Comparison of ENCODE assay signal across 8 cellular contexts in genomic region chr7:155644971-155645509, GRCh38. TPM values are rescaled to one million over a fixed set of nuclear protein-coding genes. Genes with fewer than 3 reads are reported as not detected.
A peak's percentile ranks its signal among the peaks of the same experiment; 100 is the strongest.
DNase-seq lines count a peak whose midpoint lies in the region; ATAC-seq, FAIRE-seq and TF ChIP-seq lines count a peak whose summit lies in the region.

No MANE protein-coding gene starts in this region.

- peaks cover 55% of the 10 kb centered on the region for H3K4me1 Mint-ChIP-seq in activated naive CD4-positive, alpha-beta T cell treated with anti-CD3 and anti-CD28 coated beads, Interleukin-2, amount 10 ng/mL, durations not matched to agents 7 days and 5 days

- H3K9me2 ChIP-seq in OCI-LY1 (ENCODE audit: low read depth, low read length), result no peaks in the 10 kb centered on the region

- peak overlapping the region; percentile 95 for H3K4me2 ChIP-seq in OCI-LY1 (ENCODE audit: low read length)

- H3K36me3 ChIP-seq in OCI-LY1 (ENCODE audit: insufficient read depth, low read length) (peaks cover 71% of the 10 kb centered on the region), pancreas (no peaks in the 10 kb centered on the region), vagina (peaks cover 0 to 4% of the 10 kb centered on the region in 2 donors)

- H3K79me2 ChIP-seq in OCI-LY1 (ENCODE audit: insufficient read depth, low read length), result peaks cover 57% of the 10 kb centered on the region

- peak overlapping the region; percentile 94 for H3K9ac ChIP-seq in OCI-LY1 (ENCODE audit: low read length)

- TF ChIP-seq CTCF in OCI-LY1 (IDR thresholded peaks at IDR 0.05; ENCODE audit: low read length) (peak; percentile 30; the same call in 1 of the 2 replicates), pancreas (IDR thresholded peaks at IDR 0.05) (no peak), vagina (IDR thresholded peaks at IDR 0.05) (no peak)

- H3K4me1 ChIP-seq in OCI-LY1 (ENCODE audit: insufficient read depth, low read length, severe bottlenecking) (peaks cover 25% of the 10 kb centered on the region), pancreas (peaks cover 0 to 19% (median 15%) of the 10 kb centered on the region in 3 donors), vagina (peaks cover 34% of the 10 kb centered on the region)

- DNase-seq in AG08396 (ENCODE audit: low spot score), result peak; percentile 54
- DNase-seq in activated naive CD4-positive, alpha-beta T cell treated with anti-CD3 and anti-CD28 coated beads, Interleukin-2, amount 10 ng/mL, durations not matched to agents 7 days and 5 days, result peak; percentile 58
- peak in 38 of 42 donors; percentile 9 to 67 (median 34) for DNase-seq in head of caudate nucleus
- peak in 2 of 6 donors; percentile 27 to 59 for DNase-seq in pancreas
- no peak for DNase-seq in vagina (ENCODE audit: extremely low spot score in 2 of 2)

- H3K4me3 ChIP-seq in OCI-LY1 (ENCODE audit: low read depth, low read length, poor library complexity, severe bottlenecking) (peak overlapping the region; percentile 93), pancreas (peak overlapping the region; percentile 81 to 99 (median 96)), vagina (peak overlapping the region; percentile 93 to 98)

- CTCF ChIA-PET in activated naive CD4-positive, alpha-beta T cell treated with anti-CD3 and anti-CD28 coated beads, Interleukin-2, amount 10 ng/mL, durations not matched to agents 7 days and 5 days (lab: Charles Lee), result no interaction called here

- no peak for FAIRE-seq in pancreas (lab: Jason Lieb, UNC)

- intact Hi-C loops in head of caudate nucleus (cut with DNase I) (no loop called here), pancreas (cut with DNase I) (no loop called here), vagina (cut with DNase I) (no loop called here)

- 0% methylated on average over 22 of the region's 22 CpGs for WGBS in pancreas, 2 donors

- H3K9me3 ChIP-seq in OCI-LY1 (ENCODE audit: low read length) (peaks cover 38% of the 10 kb centered on the region), pancreas (no peaks in the 10 kb centered on the region), vagina (peaks cover 4% of the 10 kb centered on the region)

- peaks cover 21% of the 10 kb centered on the region for H3K9me3 Mint-ChIP-seq in activated naive CD4-positive, alpha-beta T cell treated with anti-CD3 and anti-CD28 coated beads, Interleukin-2, amount 10 ng/mL, durations not matched to agents 7 days and 5 days

- H3K27me3 ChIP-seq in OCI-LY1 (ENCODE audit: insufficient read depth, low read length), result no peaks in the 10 kb centered on the region
- no peaks in the 10 kb centered on the region for H3K27me3 ChIP-seq in pancreas
- H3K27me3 ChIP-seq in vagina, result no peaks in the 10 kb centered on the region

- H3F3A ChIP-seq in OCI-LY1 (ENCODE audit: insufficient read depth, low read length), result no peaks in the 10 kb centered on the region

- H3K27me3 Mint-ChIP-seq in activated naive CD4-positive, alpha-beta T cell treated with anti-CD3 and anti-CD28 coated beads, Interleukin-2, amount 10 ng/mL, durations not matched to agents 7 days and 5 days, result no peaks in the 10 kb centered on the region

- peaks cover 73% of the 10 kb centered on the region for H3K36me3 Mint-ChIP-seq in activated naive CD4-positive, alpha-beta T cell treated with anti-CD3 and anti-CD28 coated beads, Interleukin-2, amount 10 ng/mL, durations not matched to agents 7 days and 5 days

- H2AFZ ChIP-seq in OCI-LY1 (ENCODE audit: low read length), result no peak overlapping the region

- H3K27ac Mint-ChIP-seq in activated naive CD4-positive, alpha-beta T cell treated with anti-CD3 and anti-CD28 coated beads, Interleukin-2, amount 10 ng/mL, durations not matched to agents 7 days and 5 days, result peak overlapping the region; percentile 96

- H3K4me3 Mint-ChIP-seq in activated naive CD4-positive, alpha-beta T cell treated with anti-CD3 and anti-CD28 coated beads, Interleukin-2, amount 10 ng/mL, durations not matched to agents 7 days and 5 days, result peak overlapping the region; percentile 92

- no peak for TF ChIP-seq POLR2A in vagina (IDR thresholded peaks at IDR 0.05)

- H3K27ac ChIP-seq in OCI-LY1 (ENCODE audit: low read depth, low read length, poor library complexity, severe bottlenecking), result peak overlapping the region; percentile 88
- H3K27ac ChIP-seq in pancreas, result peak overlapping the region; percentile 87 to 96 (median 94)
- peak overlapping the region; percentile 97 for H3K27ac ChIP-seq in vagina

- H4K20me1 ChIP-seq in OCI-LY1 (ENCODE audit: insufficient read depth, low read length), result no peaks in the 10 kb centered on the region

- peak; percentile 36 for ATAC-seq in GM18868 (IDR thresholded peaks at IDR 0.05; ENCODE audit: unreplicated experiment)
- ATAC-seq in HG03097 (IDR thresholded peaks at IDR 0.05; ENCODE audit: low FRiP score, unreplicated experiment), result peak; percentile 24
- peak; percentile 42 to 66 (median 57) for ATAC-seq in pancreas

RNA-seq across cellular contexts. Expression of gene RBM33, which starts 0.6 kb away (rescaled TPM):
- total RNA-seq in pancreas (10 to 100 TPM; 31.3 to 40.1 (median 33.7) TPM), vagina (63.8 TPM)
- 10 to 100 TPM; 14.6 to 32.4 TPM for polyA plus RNA-seq in pancreas

Comparison
In these comparisons a context has a peak if more than half of its experiments do, and no peak if none do; other contexts are left out.
1. DNase-seq: peak in AG08396 (single experiment), activated naive CD4-positive, alpha-beta T cell treated with anti-CD3 and anti-CD28 coated beads, Interleukin-2, amount 10 ng/mL, durations not matched to agents 7 days and 5 days (single experiment) and head of caudate nucleus (38 of 42); none in vagina (0 of 2).
2. Peak in every context shown above with its lines, with median percentiles within 50 percentile points of each other: ATAC-seq, H3K27ac ChIP-seq and H3K4me3 ChIP-seq.